Comparison of ENCODE assay signal across 11 cellular contexts in genomic region chr14:61102549-61103466, GRCh38.
DNase-seq lines count a peak whose midpoint lies in the region; ATAC-seq and TF ChIP-seq lines count a peak whose summit lies in the region.
"Had no signal": no experiment of that assay in that cellular context is flagged by ENCODE, and none has a peak within 500 bp of the region (broad histone marks: within the 10 kb centered on the region; RNA-seq: fewer than 3 reads in every experiment).

No MANE protein-coding gene starts in this region.

- no peak overlapping the region for H3K4me3 ChIP-seq in lower lobe of right lung

- no peaks in the 10 kb centered on the region for H3K36me3 ChIP-seq in lower lobe of right lung

- H3K36me3 Mint-ChIP-seq in natural killer cell treated with Interleukin-12 subunit alpha and Interleukin-12 subunit beta and Interleukin-15 and Interleukin-18, amount 100 ng/mL, for 72 hours, result no peaks in the 10 kb centered on the region
- no peaks in the 10 kb centered on the region for H3K36me3 Mint-ChIP-seq in natural killer cell
- peaks cover 3% of the 10 kb centered on the region for H3K36me3 Mint-ChIP-seq in activated T-helper 2 cell treated with anti-CD3 and anti-CD28 coated beads, Interferon-gamma antibody, Interleukin-2, Interleukin-4, amounts not matched to agents 10 μg/mL and 5 μg/mL and 100 μg/mL, durations not matched to agents 14 hours and 24 hours and 36 hours (ENCODE audit: low read depth)

- H3K27ac ChIP-seq in lower lobe of right lung, result peak overlapping the region; percentile 56
- H3K27ac ChIP-seq: KMS-11 had no signal

- H3K27ac Mint-ChIP-seq in natural killer cell treated with Interleukin-12 subunit alpha and Interleukin-12 subunit beta and Interleukin-15 and Interleukin-18, amount 100 ng/mL, for 72 hours, result peak overlapping the region; percentile 83 to 87
- peak overlapping the region in 1 of 2 donors; percentile 29 for H3K27ac Mint-ChIP-seq in natural killer cell
- peak overlapping the region; percentile 85 for H3K27ac Mint-ChIP-seq in activated T-helper 2 cell treated with anti-CD3 and anti-CD28 coated beads, Interferon-gamma antibody, Interleukin-2, Interleukin-4, amounts not matched to agents 10 μg/mL and 5 μg/mL and 100 μg/mL, durations not matched to agents 14 hours and 24 hours and 36 hours

- intact Hi-C loops in natural killer cell (cut with micrococcal nuclease) (no loop called here), lower lobe of right lung (cut with DNase I) (no loop called here)
- intact Hi-C loops in activated T-helper 2 cell treated with anti-CD3 and anti-CD28 coated beads, Interferon-gamma antibody, Interleukin-2, Interleukin-4, amounts not matched to agents 10 μg/mL and 5 μg/mL and 100 μg/mL, durations not matched to agents 14 hours and 24 hours and 36 hours (cut with micrococcal nuclease), result loop anchor here (2.0 to 5.0 kb wide), 4 partner anchors 68 to 344 kb away; no protein-coding TSS in a partner anchor

- H3K27me3 ChIP-seq in lower lobe of right lung (ENCODE audit: low read depth), result no peaks in the 10 kb centered on the region

- peak overlapping the region; percentile 68 for H3K4me3 Mint-ChIP-seq in natural killer cell treated with Interleukin-12 subunit alpha and Interleukin-12 subunit beta and Interleukin-15 and Interleukin-18, amount 100 ng/mL, for 72 hours
- no peak overlapping the region for H3K4me3 Mint-ChIP-seq in natural killer cell
- no peak overlapping the region for H3K4me3 Mint-ChIP-seq in activated T-helper 2 cell treated with anti-CD3 and anti-CD28 coated beads, Interferon-gamma antibody, Interleukin-2, Interleukin-4, amounts not matched to agents 10 μg/mL and 5 μg/mL and 100 μg/mL, durations not matched to agents 14 hours and 24 hours and 36 hours (ENCODE audit: low read depth)

- ATAC-seq in natural killer cell treated with Interleukin-12 subunit alpha and Interleukin-12 subunit beta and Interleukin-15 and Interleukin-18, amount 100 ng/mL, for 72 hours, result no peak
- ATAC-seq in natural killer cell, result no peak
- no peak for ATAC-seq in lower lobe of right lung
- ATAC-seq in HG02678 (IDR thresholded peaks at IDR 0.05; ENCODE audit: unreplicated experiment), result no peak
- no peak for ATAC-seq in GM21447 (IDR thresholded peaks at IDR 0.05; ENCODE audit: unreplicated experiment)

- peaks cover 39% of the 10 kb centered on the region for H3K4me1 ChIP-seq in lower lobe of right lung

- no peaks in the 10 kb centered on the region for H3K9me3 ChIP-seq in lower lobe of right lung

- DNase-seq in natural killer cell treated with Interleukin-12 subunit alpha and Interleukin-12 subunit beta and Interleukin-15 and Interleukin-18, amount 100 ng/mL, for 72 hours (ENCODE audit: low spot score), result no peak
- no peak for DNase-seq in natural killer cell
- no peak for DNase-seq in activated T-helper 2 cell treated with anti-CD3 and anti-CD28 coated beads, Interferon-gamma antibody, Interleukin-2, Interleukin-4, amounts not matched to agents 10 μg/mL and 5 μg/mL and 100 μg/mL, durations not matched to agents 14 hours and 24 hours and 36 hours (ENCODE audit: low spot score)
- no peak for DNase-seq in lower lobe of right lung
- no peak for DNase-seq in SW480 (ENCODE audit: low spot score)
- no peak for DNase-seq in DMS153 (lab: John Stamatoyannopoulos, UW)
- DNase-seq: COR-L47; stimulated activated CD4-positive, alpha-beta T cell treated with anti-CD3 and anti-CD28 coated beads, Interleukin-4, amount 100 ng/mL, for 4 hours had no signal

- no peaks in the 10 kb centered on the region for H3K9me3 Mint-ChIP-seq in natural killer cell treated with Interleukin-12 subunit alpha and Interleukin-12 subunit beta and Interleukin-15 and Interleukin-18, amount 100 ng/mL, for 72 hours
- H3K9me3 Mint-ChIP-seq in natural killer cell, result no peaks in the 10 kb centered on the region
- peaks cover 17% of the 10 kb centered on the region for H3K9me3 Mint-ChIP-seq in activated T-helper 2 cell treated with anti-CD3 and anti-CD28 coated beads, Interferon-gamma antibody, Interleukin-2, Interleukin-4, amounts not matched to agents 10 μg/mL and 5 μg/mL and 100 μg/mL, durations not matched to agents 14 hours and 24 hours and 36 hours

- peaks cover 0 to 2% of the 10 kb centered on the region in 2 donors for H3K27me3 Mint-ChIP-seq in natural killer cell treated with Interleukin-12 subunit alpha and Interleukin-12 subunit beta and Interleukin-15 and Interleukin-18, amount 100 ng/mL, for 72 hours
- no peaks in the 10 kb centered on the region for H3K27me3 Mint-ChIP-seq in natural killer cell (ENCODE audit: low read depth in 2 of 2)
- H3K27me3 Mint-ChIP-seq in activated T-helper 2 cell treated with anti-CD3 and anti-CD28 coated beads, Interferon-gamma antibody, Interleukin-2, Interleukin-4, amounts not matched to agents 10 μg/mL and 5 μg/mL and 100 μg/mL, durations not matched to agents 14 hours and 24 hours and 36 hours (ENCODE audit: low read depth), result no peaks in the 10 kb centered on the region

- TF ChIP-seq CTCF in natural killer cell (IDR thresholded peaks at IDR 0.05) (no peak), lower lobe of right lung (IDR thresholded peaks at IDR 0.05) (no peak)

- peaks cover 23 to 26% of the 10 kb centered on the region in 2 donors for H3K4me1 Mint-ChIP-seq in natural killer cell treated with Interleukin-12 subunit alpha and Interleukin-12 subunit beta and Interleukin-15 and Interleukin-18, amount 100 ng/mL, for 72 hours (ENCODE audit: low read depth in 2 of 2)
- no peaks in the 10 kb centered on the region for H3K4me1 Mint-ChIP-seq in natural killer cell
- peaks cover 32% of the 10 kb centered on the region for H3K4me1 Mint-ChIP-seq in activated T-helper 2 cell treated with anti-CD3 and anti-CD28 coated beads, Interferon-gamma antibody, Interleukin-2, Interleukin-4, amounts not matched to agents 10 μg/mL and 5 μg/mL and 100 μg/mL, durations not matched to agents 14 hours and 24 hours and 36 hours (ENCODE audit: low read depth)
